ENCODE assay signal across 18 cellular contexts in genomic region chr3:52689151-52689550, GRCh38. TPM values are rescaled to one million over a fixed set of nuclear protein-coding genes. Genes with fewer than 3 reads are reported as not detected.
DNase-seq lines count a peak whose midpoint lies in the region; ATAC-seq, FAIRE-seq and TF ChIP-seq lines count a peak whose summit lies in the region.
"Had no signal": no experiment of that assay in that cellular context is flagged by ENCODE, and none has a peak within 500 bp of the region (broad histone marks: within the 10 kb centered on the region; RNA-seq: fewer than 3 reads in every experiment).

No MANE protein-coding gene starts in this region.

- H3K36me3 ChIP-seq in Loucy (ENCODE audit: insufficient read depth, low read length) = peaks cover 64% of the 10 kb centered on the region
- H3K36me3 ChIP-seq in astrocyte (ENCODE audit: insufficient read depth, low read length) = peaks cover 61% of the 10 kb centered on the region

- no peak for ATAC-seq in activated CD8-positive, alpha-beta memory T cell treated with anti-CD3 and anti-CD28 coated beads, Interleukin-2, amount 10 ng/mL, durations not matched to agents 7 days and 5 days
- ATAC-seq: left lung had no signal

- H3K9ac ChIP-seq in Loucy (ENCODE audit: low read depth, low read length, poor library complexity, severe bottlenecking) (peak overlapping the region; percentile 95), astrocyte (ENCODE audit: low read length) (peak overlapping the region; percentile 99)

- H3K9me3 Mint-ChIP-seq in activated CD8-positive, alpha-beta memory T cell treated with anti-CD3 and anti-CD28 coated beads, Interleukin-2, amount 10 ng/mL, durations not matched to agents 7 days and 5 days (ENCODE audit: low read depth) = no peaks in the 10 kb centered on the region
- no peaks in the 10 kb centered on the region for H3K9me3 Mint-ChIP-seq in astrocyte (ENCODE audit: unreplicated experiment)
- no peaks in the 10 kb centered on the region for H3K9me3 Mint-ChIP-seq in progenitor cell of endocrine pancreas (ENCODE audit: low read depth)
- H3K9me3 Mint-ChIP-seq: naive B cell had no signal

- H3K4me2 ChIP-seq in Loucy (ENCODE audit: low read depth, low read length, poor library complexity, severe bottlenecking) = peak overlapping the region; percentile 99
- peak overlapping the region; percentile 93 for H3K4me2 ChIP-seq in astrocyte (ENCODE audit: low read length)

- H3K4me1 ChIP-seq in Loucy (ENCODE audit: insufficient read depth, low read length, poor library complexity, severe bottlenecking) = peaks cover 49% of the 10 kb centered on the region
- H3K4me1 ChIP-seq in astrocyte (ENCODE audit: insufficient read depth, low read length) = peaks cover 29% of the 10 kb centered on the region

- H3K27me3 Mint-ChIP-seq in activated CD8-positive, alpha-beta memory T cell treated with anti-CD3 and anti-CD28 coated beads, Interleukin-2, amount 10 ng/mL, durations not matched to agents 7 days and 5 days = no peaks in the 10 kb centered on the region
- H3K27me3 Mint-ChIP-seq in astrocyte (ENCODE audit: low read depth, unreplicated experiment) (no peaks in the 10 kb centered on the region), progenitor cell of endocrine pancreas (no peaks in the 10 kb centered on the region)
- H3K27me3 Mint-ChIP-seq: naive B cell had no signal

- H4K20me1 ChIP-seq in Loucy (ENCODE audit: insufficient read depth, low read length, poor library complexity, severe bottlenecking) (peaks cover 74% of the 10 kb centered on the region), astrocyte (ENCODE audit: insufficient read depth, low read length) (peaks cover 62% of the 10 kb centered on the region)

- H3K79me2 ChIP-seq in Loucy (ENCODE audit: insufficient read depth, low read length) (peaks cover 79% of the 10 kb centered on the region), astrocyte (ENCODE audit: insufficient read depth, low read length) (peaks cover 74% of the 10 kb centered on the region)

- H3K9me3 ChIP-seq in Loucy (ENCODE audit: insufficient read depth, low read depth, low read length) = no peaks in the 10 kb centered on the region
- no peaks in the 10 kb centered on the region for H3K9me3 ChIP-seq in astrocyte (ENCODE audit: insufficient read depth, low read depth, low read length)
- H3K9me3 ChIP-seq: left lung, MG63, thoracic aorta had no signal

- TF ChIP-seq CTCF in Loucy (conservative IDR thresholded peaks at IDR 0.05; ENCODE audit: low read length) (no peak), astrocyte (IDR thresholded peaks at IDR 0.05; ENCODE audit: insufficient read depth, low read depth, low read length) (no peak), progenitor cell of endocrine pancreas (IDR thresholded peaks at IDR 0.05; ENCODE audit: unreplicated experiment) (no peak)

- H3K4me3 ChIP-seq in Loucy (ENCODE audit: low read length, poor library complexity, severe bottlenecking) = no peak overlapping the region
- H3K4me3 ChIP-seq in astrocyte (ENCODE audit: insufficient read depth, low read depth, low read length) = no peak overlapping the region
- H3K4me3 ChIP-seq: left lung, MG63, thoracic aorta had no signal

- peaks cover 58% of the 10 kb centered on the region for H3K4me1 Mint-ChIP-seq in activated CD8-positive, alpha-beta memory T cell treated with anti-CD3 and anti-CD28 coated beads, Interleukin-2, amount 10 ng/mL, durations not matched to agents 7 days and 5 days
- peaks cover 39% of the 10 kb centered on the region for H3K4me1 Mint-ChIP-seq in astrocyte (ENCODE audit: low read depth, unreplicated experiment)
- H3K4me1 Mint-ChIP-seq in progenitor cell of endocrine pancreas (ENCODE audit: low read depth) = peaks cover 22% of the 10 kb centered on the region

- CTCF ChIA-PET in activated CD8-positive, alpha-beta memory T cell treated with anti-CD3 and anti-CD28 coated beads, Interleukin-2, amount 10 ng/mL, durations not matched to agents 7 days and 5 days (lab: Charles Lee) = interaction anchor here (2.0 kb wide), 1 partner anchor 54 kb away, joined by 4 read pairs; no protein-coding TSS in a partner anchor

- peaks cover 65% of the 10 kb centered on the region for H3K36me3 Mint-ChIP-seq in activated CD8-positive, alpha-beta memory T cell treated with anti-CD3 and anti-CD28 coated beads, Interleukin-2, amount 10 ng/mL, durations not matched to agents 7 days and 5 days
- H3K36me3 Mint-ChIP-seq in astrocyte (ENCODE audit: low read depth, unreplicated experiment) (peaks cover 37% of the 10 kb centered on the region), progenitor cell of endocrine pancreas (ENCODE audit: insufficient read depth) (peaks cover 27% of the 10 kb centered on the region)

- no peak overlapping the region for H3K4me3 Mint-ChIP-seq in activated CD8-positive, alpha-beta memory T cell treated with anti-CD3 and anti-CD28 coated beads, Interleukin-2, amount 10 ng/mL, durations not matched to agents 7 days and 5 days
- H3K4me3 Mint-ChIP-seq in astrocyte (ENCODE audit: unreplicated experiment) (peak overlapping the region; percentile 20), progenitor cell of endocrine pancreas (ENCODE audit: low read depth) (no peak overlapping the region)

- H3K27ac Mint-ChIP-seq in activated CD8-positive, alpha-beta memory T cell treated with anti-CD3 and anti-CD28 coated beads, Interleukin-2, amount 10 ng/mL, durations not matched to agents 7 days and 5 days = peak overlapping the region; percentile 66
- H3K27ac Mint-ChIP-seq in astrocyte (ENCODE audit: unreplicated experiment) (peak overlapping the region; percentile 41), progenitor cell of endocrine pancreas (peak overlapping the region; percentile 27)

- no peak for FAIRE-seq in astrocyte (lab: Jason Lieb, UNC)
- FAIRE-seq: D721Med had no signal

- no peak overlapping the region for H3K27ac ChIP-seq in astrocyte (ENCODE audit: low read depth, low read length)
- H3K27ac ChIP-seq: left lung, thoracic aorta had no signal

- H3K9me2 ChIP-seq in Loucy (replicated peaks; ENCODE audit: low read depth, low read length) = no peaks in the 10 kb centered on the region

- 0 out of 2 replicates have a peak, but pooled peaks cover 3% of the 10 kb centered on the region for H3F3A ChIP-seq in Loucy (ENCODE audit: low read depth)

- H3K27me3 ChIP-seq in Loucy (ENCODE audit: insufficient read depth, low read length, poor library complexity, severe bottlenecking) = no peaks in the 10 kb centered on the region
- no peaks in the 10 kb centered on the region for H3K27me3 ChIP-seq in astrocyte (ENCODE audit: insufficient read depth, low read length)
- H3K27me3 ChIP-seq: left lung, MG63 had no signal

- no peak overlapping the region for H2AFZ ChIP-seq in Loucy (ENCODE audit: low read length)
- H2AFZ ChIP-seq in astrocyte (ENCODE audit: low read depth, low read length) = no peak overlapping the region

- no peak for DNase-seq in activated CD8-positive, alpha-beta memory T cell treated with anti-CD3 and anti-CD28 coated beads, Interleukin-2, amount 10 ng/mL, durations not matched to agents 7 days and 5 days
- DNase-seq in activated CD8-positive, alpha-beta memory T cell treated with anti-CD3 and anti-CD28 coated beads, Interleukin-2, amount 50 U/mL, for 48 hours = no peak
- DNase-seq in astrocyte (ENCODE audit: low read depth) (no peak), progenitor cell of endocrine pancreas (ENCODE audit: low spot score, unreplicated experiment) (no peak), GM19240 (ENCODE audit: insufficient read length, low spot score) (no peak), dedifferentiated amniotic fluid mesenchymal stem cell (ENCODE audit: extremely low spot score) (no peak), kidney glomerular epithelial cell (lab: John Stamatoyannopoulos, UW) (no peak)
- DNase-seq: ACHN; activated effector memory CD4-positive, alpha-beta T cell treated with anti-CD3 and anti-CD28 coated beads, Interleukin-2, amount 50 U/mL, for 16 hours; effector CD8-positive, alpha-beta T cell; foreskin fibroblast; GOT3; left lung; MG63; naive B cell had no signal

RNA-seq across cellular contexts. Expression of gene GNL3, which starts 3.3 kb away (rescaled TPM):
- 100 to 1,000 TPM in 1 of 2 experiments, 10 to 100 TPM in 1; 86.8 to 116 TPM for total RNA-seq in activated CD8-positive, alpha-beta memory T cell treated with anti-CD3 and anti-CD28 coated beads, Interleukin-2, amount 10 ng/mL, durations not matched to agents 7 days and 5 days
- total RNA-seq in astrocyte = 85.4 and 93.7 TPM in 2 replicates
- total RNA-seq in progenitor cell of endocrine pancreas = 85.9 and 94.0 TPM in 2 replicates

RNA-seq across cellular contexts. Expression of gene PBRM1, which starts 3.4 kb away (rescaled TPM):
- total RNA-seq in activated CD8-positive, alpha-beta memory T cell treated with anti-CD3 and anti-CD28 coated beads, Interleukin-2, amount 10 ng/mL, durations not matched to agents 7 days and 5 days = 10 to 100 TPM; 69.7 to 73.3 TPM
- total RNA-seq in astrocyte = 54.5 and 58.4 TPM in 2 replicates
- 128 and 131 TPM in 2 replicates for total RNA-seq in progenitor cell of endocrine pancreas

RNA-seq across cellular contexts. Expression of gene GLT8D1, which starts 16.4 kb away (rescaled TPM):
- total RNA-seq in activated CD8-positive, alpha-beta memory T cell treated with anti-CD3 and anti-CD28 coated beads, Interleukin-2, amount 10 ng/mL, durations not matched to agents 7 days and 5 days = 10 to 100 TPM; 37.0 to 46.3 TPM
- total RNA-seq in astrocyte = 78.2 and 95.5 TPM in 2 replicates
- total RNA-seq in progenitor cell of endocrine pancreas = 76.4 and 79.8 TPM in 2 replicates

RNA-seq across cellular contexts. Expression of gene SPCS1, which starts 16.8 kb away (rescaled TPM):
- total RNA-seq in activated CD8-positive, alpha-beta memory T cell treated with anti-CD3 and anti-CD28 coated beads, Interleukin-2, amount 10 ng/mL, durations not matched to agents 7 days and 5 days = 100 to 1,000 TPM in 1 of 2 experiments, 10 to 100 TPM in 1; 87.3 to 106 TPM
- total RNA-seq in astrocyte (110 and 119 TPM in 2 replicates), progenitor cell of endocrine pancreas (85.1 and 89.6 TPM in 2 replicates)
